Comparison of ENCODE assay signal across 8 cellular contexts in genomic region chrX:13688772-13689518, GRCh38. TPM values are rescaled to one million over a fixed set of nuclear protein-coding genes. Genes with fewer than 3 reads are reported as not detected.
DNase-seq lines count a peak whose midpoint lies in the region; ATAC-seq, FAIRE-seq and TF ChIP-seq lines count a peak whose summit lies in the region.

A gene with protein sequence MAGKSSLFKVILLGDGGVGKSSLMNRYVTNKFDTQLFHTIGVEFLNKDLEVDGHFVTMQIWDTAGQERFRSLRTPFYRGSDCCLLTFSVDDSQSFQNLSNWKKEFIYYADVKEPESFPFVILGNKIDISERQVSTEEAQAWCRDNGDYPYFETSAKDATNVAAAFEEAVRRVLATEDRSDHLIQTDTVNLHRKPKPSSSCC (plus strand): TSS chrX:13689128. CDS start chrX:13708747, 19,619 bp downstream.

- peak within 1 kb of the TSS; percentile 86 for H3K27ac Mint-ChIP-seq in astrocyte (ENCODE audit: unreplicated experiment)

- H3K27me3 ChIP-seq in astrocyte (ENCODE audit: insufficient read depth, low read length): no peaks in the 10 kb centered on the region

- H3K4me3 Mint-ChIP-seq in astrocyte (ENCODE audit: unreplicated experiment): peak within 1 kb of the TSS; percentile 90

- H3K9me3 Mint-ChIP-seq in astrocyte (ENCODE audit: unreplicated experiment): no peaks in the 10 kb centered on the region

- H3K9ac ChIP-seq in astrocyte (ENCODE audit: low read length): peak within 1 kb of the TSS; percentile 97

- H3K4me1 ChIP-seq in astrocyte (ENCODE audit: insufficient read depth, low read length): peaks cover 16% of the 10 kb centered on the region

- peak; percentile 80 for ATAC-seq in HG02763 (IDR thresholded peaks at IDR 0.05; ENCODE audit: unreplicated experiment)

- H3K27ac ChIP-seq in astrocyte (ENCODE audit: low read depth, low read length): peak within 1 kb of the TSS; percentile 93

- peak within 1 kb of the TSS; percentile 94 for H3K4me3 ChIP-seq in astrocyte (ENCODE audit: insufficient read depth, low read depth, low read length)
- H3K4me3 ChIP-seq in retinal pigment epithelial cell (ENCODE audit: low read length): peak within 1 kb of the TSS; percentile 95

- peaks cover 47% of the 10 kb centered on the region for H3K79me2 ChIP-seq in astrocyte (ENCODE audit: insufficient read depth, low read length)

- H2AFZ ChIP-seq in astrocyte (ENCODE audit: low read depth, low read length): peak within 1 kb of the TSS; percentile 75

- peaks cover 34% of the 10 kb centered on the region for H3K4me1 Mint-ChIP-seq in astrocyte (ENCODE audit: low read depth, unreplicated experiment)

- TF ChIP-seq CTCF in astrocyte (IDR thresholded peaks at IDR 0.05; ENCODE audit: insufficient read depth, low read depth, low read length) (no peak), retinal pigment epithelial cell (conservative IDR thresholded peaks at IDR 0.05; ENCODE audit: low read depth, low read length) (no peak)

- H3K4me2 ChIP-seq in astrocyte (ENCODE audit: low read length): peak within 1 kb of the TSS; percentile 96

- DNase-seq in GM12891 (ENCODE audit: insufficient read length, low spot score) (peak; percentile 48), NCI-H146 (lab: John Stamatoyannopoulos, UW) (peak; percentile 82), T-helper 9 cell (peak; percentile 80), astrocyte (ENCODE audit: low read depth) (peak; percentile 32), hepatic stellate cell (ENCODE audit: low spot score) (peak; percentile 80), retinal pigment epithelial cell (ENCODE audit: low read depth) (no peak), OCI-M2 (lab: John Stamatoyannopoulos, UW; ENCODE audit: unreplicated experiment) (no peak)

- H3K36me3 ChIP-seq in astrocyte (ENCODE audit: insufficient read depth, low read length): no peaks in the 10 kb centered on the region

- no peaks in the 10 kb centered on the region for H3K36me3 Mint-ChIP-seq in astrocyte (ENCODE audit: low read depth, unreplicated experiment)

- H3K27me3 Mint-ChIP-seq in astrocyte (ENCODE audit: low read depth, unreplicated experiment): no peaks in the 10 kb centered on the region

- H3K9me3 ChIP-seq in astrocyte (ENCODE audit: insufficient read depth, low read depth, low read length): no peaks in the 10 kb centered on the region

- peak; percentile 32 for TF ChIP-seq POLR2A in GM12891 (IDR thresholded peaks at IDR 0.05; ENCODE audit: low read depth, low read length)

- peaks cover 17% of the 10 kb centered on the region for H4K20me1 ChIP-seq in astrocyte (ENCODE audit: insufficient read depth, low read length)

- FAIRE-seq in GM12891 (lab: Jason Lieb, UNC) (peak; percentile 85), astrocyte (lab: Jason Lieb, UNC) (peak; percentile 76)

TF ChIP-seq in GM12891, 5 proteins besides CTCF, POLR2A, EP300 and RAD21:
- TF ChIP-seq POLR2AphosphoS5 (IDR thresholded peaks at IDR 0.05; ENCODE audit: low read depth, low read length) (0 out of 2 replicates have a peak, but pooled peaks have one; percentile 10), SPI1 (IDR thresholded peaks at IDR 0.05; ENCODE audit: low read depth, low read length) (no peak), TAF1 (IDR thresholded peaks at IDR 0.05; ENCODE audit: low read depth, low read length) (0 out of 2 replicates have a peak, but pooled peaks have one; percentile 7), PAX5 (IDR thresholded peaks at IDR 0.05; ENCODE audit: insufficient read depth, low read length, severe bottlenecking) (no peak), POU2F2 (IDR thresholded peaks at IDR 0.05; ENCODE audit: low read depth, low read length) (no peak)

RNA-seq across cellular contexts. Expression of the gene that starts here (rescaled TPM):
- 37.6 TPM for polyA plus RNA-seq in GM12891 (2012; ENCODE audit: low read depth, missing spikeins)
- total RNA-seq in astrocyte: 31.2 and 34.2 TPM in 2 replicates

Comparison
In these comparisons a context has a peak if more than half of its experiments do, and no peak if none do; other contexts are left out.
1. DNase-seq: peak in GM12891 (single experiment), NCI-H146 (single experiment), T-helper 9 cell (single experiment), astrocyte (single experiment) and hepatic stellate cell (single experiment); none in retinal pigment epithelial cell (single experiment) and OCI-M2 (single experiment).